Comparison of ENCODE assay signal across 13 cellular contexts in genomic region chr4:13640149-13640671, GRCh38. TPM values are rescaled to one million over a fixed set of nuclear protein-coding genes. Genes with fewer than 3 reads are reported as not detected.
DNase-seq lines count a peak whose midpoint lies in the region; ATAC-seq and TF ChIP-seq lines count a peak whose summit lies in the region.
"Had no signal": no experiment of that assay in that cellular context is flagged by ENCODE, and none has a peak within 500 bp of the region (broad histone marks: within the 10 kb centered on the region; RNA-seq: fewer than 3 reads in every experiment).

No MANE protein-coding gene starts in this region.

- H4K20me1 ChIP-seq in neural progenitor cell (ENCODE audit: low read depth), result no peaks in the 10 kb centered on the region

- H3K27me3 Mint-ChIP-seq in neural progenitor cell (ENCODE audit: insufficient read depth, low read depth), result peaks cover 2% of the 10 kb centered on the region
- H3K27me3 Mint-ChIP-seq in stimulated activated naive CD8-positive, alpha-beta T cell treated with anti-CD3 and anti-CD28 coated beads, Interleukin-15, amount 100 ng/mL, for 72 hours, result peaks cover 50% of the 10 kb centered on the region

- TF ChIP-seq POLR2A in stomach (IDR thresholded peaks at IDR 0.05), result no peak

- H3K9me3 ChIP-seq in neural progenitor cell (ENCODE audit: low read depth) (no peaks in the 10 kb centered on the region), stomach (no peaks in the 10 kb centered on the region)
- H3K9me3 ChIP-seq: uterus had no signal

- no peak overlapping the region for H3K4me3 ChIP-seq in choroid plexus epithelial cell (ENCODE audit: low read depth, low read length)
- H3K4me3 ChIP-seq in neural progenitor cell, result no peak overlapping the region
- no peak overlapping the region for H3K4me3 ChIP-seq in stomach
- H3K4me3 ChIP-seq: uterus had no signal

- no peak overlapping the region for H3K9ac ChIP-seq in neural progenitor cell

- WGBS in stomach, 5 donors, result 28 to 43% (median 37%) methylated on average over 7 of the region's 7 CpGs

- H3K27me3 ChIP-seq in neural progenitor cell (no peaks in the 10 kb centered on the region), stomach (no peaks in the 10 kb centered on the region)
- H3K27me3 ChIP-seq: uterus had no signal

- H3K36me3 Mint-ChIP-seq in neural progenitor cell, result no peaks in the 10 kb centered on the region
- H3K36me3 Mint-ChIP-seq: activated CD8-positive, alpha-beta memory T cell treated with anti-CD3 and anti-CD28 coated beads, Interleukin-2, amount 10 ng/mL, durations not matched to agents 7 days and 5 days had no signal

- no peak for TF ChIP-seq CTCF in choroid plexus epithelial cell (conservative IDR thresholded peaks at IDR 0.05; ENCODE audit: low read depth, low read length)
- no peak for TF ChIP-seq CTCF in neural progenitor cell (IDR thresholded peaks at IDR 0.05)
- no peak for TF ChIP-seq CTCF in stomach (IDR thresholded peaks at IDR 0.05)

- TF ChIP-seq EP300 in stomach (IDR thresholded peaks at IDR 0.05), result no peak

- H3K27ac Mint-ChIP-seq in neural progenitor cell, result no peak overlapping the region
- H3K27ac Mint-ChIP-seq in stimulated activated naive CD8-positive, alpha-beta T cell treated with anti-CD3 and anti-CD28 coated beads, Interleukin-15, amount 100 ng/mL, for 72 hours, result no peak overlapping the region
- H3K27ac Mint-ChIP-seq: activated CD8-positive, alpha-beta memory T cell treated with anti-CD3 and anti-CD28 coated beads, Interleukin-2, amount 10 ng/mL, durations not matched to agents 7 days and 5 days had no signal

- ATAC-seq in HG02870 (IDR thresholded peaks at IDR 0.05; ENCODE audit: unreplicated experiment), result no peak
- no peak for ATAC-seq in GM18909 (IDR thresholded peaks at IDR 0.05; ENCODE audit: poor library complexity, unreplicated experiment)
- no peak for ATAC-seq in stimulated activated naive CD8-positive, alpha-beta T cell treated with anti-CD3 and anti-CD28 coated beads, Interleukin-15, amount 100 ng/mL, for 72 hours
- ATAC-seq: activated CD8-positive, alpha-beta memory T cell treated with anti-CD3 and anti-CD28 coated beads, Interleukin-2, amount 10 ng/mL, durations not matched to agents 7 days and 5 days had no signal

- H3K4me2 ChIP-seq in neural progenitor cell, result no peak overlapping the region

- no peaks in the 10 kb centered on the region for H3K79me2 ChIP-seq in neural progenitor cell (ENCODE audit: low read depth)

- H3K9me3 Mint-ChIP-seq in neural progenitor cell, result no peaks in the 10 kb centered on the region
- H3K9me3 Mint-ChIP-seq in stimulated activated naive CD8-positive, alpha-beta T cell treated with anti-CD3 and anti-CD28 coated beads, Interleukin-15, amount 100 ng/mL, for 72 hours, result no peaks in the 10 kb centered on the region

- H3K4me1 Mint-ChIP-seq in neural progenitor cell, result peaks cover 6% of the 10 kb centered on the region
- no peaks in the 10 kb centered on the region for H3K4me1 Mint-ChIP-seq in stimulated activated naive CD8-positive, alpha-beta T cell treated with anti-CD3 and anti-CD28 coated beads, Interleukin-15, amount 100 ng/mL, for 72 hours
- H3K4me1 Mint-ChIP-seq: activated CD8-positive, alpha-beta memory T cell treated with anti-CD3 and anti-CD28 coated beads, Interleukin-2, amount 10 ng/mL, durations not matched to agents 7 days and 5 days had no signal

- H3K36me3 ChIP-seq in neural progenitor cell (no peaks in the 10 kb centered on the region), stomach (no peaks in the 10 kb centered on the region)
- H3K36me3 ChIP-seq: uterus had no signal

- peak overlapping the region; percentile 77 for H2AFZ ChIP-seq in neural progenitor cell (replicated peaks)

- H3F3A ChIP-seq in neural progenitor cell (ENCODE audit: low read depth), result no peaks in the 10 kb centered on the region

- no peaks in the 10 kb centered on the region for H3K4me1 ChIP-seq in neural progenitor cell
- peaks cover 0 to 15% (median 3%) of the 10 kb centered on the region in 4 donors for H3K4me1 ChIP-seq in stomach

- intact Hi-C loops in stomach (cut with DNase I; ENCODE audit: low total_unique reads), result no loop called here

- no peak overlapping the region for H3K27ac ChIP-seq in neural progenitor cell
- no peak overlapping the region for H3K27ac ChIP-seq in stomach

- DNase-seq in EH (ENCODE audit: low read depth) (peak; percentile 91), MV-4-11 (lab: John Stamatoyannopoulos, UW) (peak; percentile 13), choroid plexus epithelial cell (ENCODE audit: low read depth) (peak; percentile 51), neural progenitor cell (ENCODE audit: low spot score) (peak; percentile 49), stomach (no peak)
- no peak for DNase-seq in stimulated activated naive CD8-positive, alpha-beta T cell treated with anti-CD3 and anti-CD28 coated beads, Interleukin-15, amount 100 ng/mL, for 72 hours
- DNase-seq: activated CD8-positive, alpha-beta memory T cell treated with anti-CD3 and anti-CD28 coated beads, Interleukin-2, amount 10 ng/mL, durations not matched to agents 7 days and 5 days; NCI-H1092 treated with DMSO at 0.1 percent for 48 hours; occipital lobe; SIG-M5 had no signal

- H3K4me3 Mint-ChIP-seq in neural progenitor cell, result no peak overlapping the region
- H3K4me3 Mint-ChIP-seq in stimulated activated naive CD8-positive, alpha-beta T cell treated with anti-CD3 and anti-CD28 coated beads, Interleukin-15, amount 100 ng/mL, for 72 hours, result no peak overlapping the region
- H3K4me3 Mint-ChIP-seq: activated CD8-positive, alpha-beta memory T cell treated with anti-CD3 and anti-CD28 coated beads, Interleukin-2, amount 10 ng/mL, durations not matched to agents 7 days and 5 days had no signal

RNA-seq across cellular contexts. Expression of gene BOD1L1, which starts 12.7 kb away (rescaled TPM):
- total RNA-seq in neural progenitor cell (ENCODE audit: low replicate concordance), result 29.4 and 32.5 TPM in 2 replicates
- total RNA-seq in stomach, result 10 to 100 TPM; 28.4 to 61.7 (median 46.9) TPM
- polyA plus RNA-seq in stomach, result 10 to 100 TPM in 1 of 3 donors, 1 to 10 TPM in 2; 8.2 to 11.8 (median 8.4) TPM

Comparison
In these comparisons a context has a peak if more than half of its experiments do, and no peak if none do; other contexts are left out.
1. DNase-seq: peak in EH (single experiment), MV-4-11 (single experiment), choroid plexus epithelial cell (single experiment) and neural progenitor cell (single experiment); none in stomach (single experiment) and stimulated activated naive CD8-positive, alpha-beta T cell treated with anti-CD3 and anti-CD28 coated beads, Interleukin-15, amount 100 ng/mL, for 72 hours (0 of 2).